In genomic region chr7:17234398-17235021, GRCh38 we compare ENCODE assay signal across 8 cellular contexts.
DNase-seq lines count a peak whose midpoint lies in the region; ATAC-seq and TF ChIP-seq lines count a peak whose summit lies in the region.

No MANE protein-coding gene starts in this region.

- H3K27ac ChIP-seq in brain microvascular endothelial cell = peak overlapping the region; percentile 85
- peak overlapping the region; percentile 81 for H3K27ac ChIP-seq in lower lobe of right lung

- TF ChIP-seq CTCF in brain microvascular endothelial cell (IDR thresholded peaks at IDR 0.05; ENCODE audit: low read depth, low read length, missing control alignments) (no peak), lower lobe of right lung (IDR thresholded peaks at IDR 0.05) (no peak)

- H3K36me3 ChIP-seq in brain microvascular endothelial cell (replicated peaks) (no peaks in the 10 kb centered on the region), lower lobe of right lung (no peaks in the 10 kb centered on the region)

- peak; percentile 84 for DNase-seq in AG20443 (ENCODE audit: low spot score)
- DNase-seq in T-helper 17 cell = peak; percentile 30 to 56 (median 37)
- peak; percentile 93 for DNase-seq in brain microvascular endothelial cell
- DNase-seq in lower lobe of right lung = no peak
- DNase-seq in stimulated activated CD8-positive, alpha-beta memory T cell treated with anti-CD3 and anti-CD28 coated beads, Interleukin-7, amount 100 ng/mL, for 4 hours (ENCODE audit: low read depth in 2 of 2) = peak; percentile 38 to 66
- DNase-seq in NCI-H2171 (lab: John Stamatoyannopoulos, UW) = no peak

- ATAC-seq in GM19351 (IDR thresholded peaks at IDR 0.05; ENCODE audit: unreplicated experiment) = peak; percentile 98
- ATAC-seq in HG03439 (IDR thresholded peaks at IDR 0.05; ENCODE audit: unreplicated experiment) = peak; percentile 99
- ATAC-seq in T-helper 17 cell = peak; percentile 88
- peak; percentile 89 to 92 for ATAC-seq in lower lobe of right lung

- peaks cover 3% of the 10 kb centered on the region for H3K4me1 ChIP-seq in lower lobe of right lung

- H3K36me3 Mint-ChIP-seq in T-helper 17 cell (ENCODE audit: low read depth) = peaks cover 2% of the 10 kb centered on the region

- intact Hi-C loops in lower lobe of right lung (cut with DNase I) = no loop called here

- in situ Hi-C loops in brain microvascular endothelial cell (cut with HindIII; ENCODE audit: low pct_ligation_motif_present, low sequenced_read_pairs) = no loop called here

- H3K4me1 Mint-ChIP-seq in T-helper 17 cell = peaks cover 19% of the 10 kb centered on the region

- H3K27ac Mint-ChIP-seq in T-helper 17 cell = peak overlapping the region; percentile 100

- H3K9me3 ChIP-seq in T-helper 17 cell (ENCODE audit: control insufficient read depth, low read length, poor library complexity, severe bottlenecking) = no peaks in the 10 kb centered on the region
- H3K9me3 ChIP-seq in lower lobe of right lung = no peaks in the 10 kb centered on the region

- H3K27me3 ChIP-seq in brain microvascular endothelial cell (replicated peaks) = no peaks in the 10 kb centered on the region
- no peaks in the 10 kb centered on the region for H3K27me3 ChIP-seq in lower lobe of right lung (ENCODE audit: low read depth)

- peak overlapping the region; percentile 80 for H3K4me3 Mint-ChIP-seq in T-helper 17 cell

- H3K4me3 ChIP-seq in brain microvascular endothelial cell (ENCODE audit: low read depth, low read length) = no peak overlapping the region
- H3K4me3 ChIP-seq in lower lobe of right lung = no peak overlapping the region

- no peaks in the 10 kb centered on the region for H3K27me3 Mint-ChIP-seq in T-helper 17 cell

Comparison
In these comparisons a context has a peak if more than half of its experiments do, and no peak if none do; other contexts are left out.
1. DNase-seq: peak in AG20443 (single experiment), T-helper 17 cell (3 of 3), brain microvascular endothelial cell (single experiment) and stimulated activated CD8-positive, alpha-beta memory T cell treated with anti-CD3 and anti-CD28 coated beads, Interleukin-7, amount 100 ng/mL, for 4 hours (2 of 2); none in lower lobe of right lung (single experiment) and NCI-H2171 (single experiment).
2. Peak in every context shown above with its lines, with median percentiles within 50 percentile points of each other: ATAC-seq.